Comparison of ENCODE assay signal across 13 cellular contexts in the genomic region with DNA sequence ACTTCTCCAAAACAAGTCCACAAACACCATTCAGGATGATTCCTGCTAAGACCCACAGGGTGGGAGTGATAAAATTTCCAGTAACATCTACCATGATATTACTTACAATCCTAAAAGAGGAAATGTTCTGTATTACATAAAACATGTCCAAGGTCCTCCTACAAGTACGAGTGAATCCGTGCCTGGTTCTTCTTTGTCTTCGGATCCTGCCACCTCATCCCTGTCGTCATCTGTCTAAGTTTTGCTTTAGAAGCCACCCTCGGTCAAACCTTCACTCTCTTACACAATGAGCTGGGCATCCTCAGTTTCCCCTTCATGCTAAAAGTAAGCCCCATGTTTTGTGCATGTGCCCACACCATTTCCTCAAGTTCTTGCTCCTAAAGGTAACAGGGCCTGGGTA.
"Had no signal": no experiment of that assay in that cellular context is flagged by ENCODE, and none has a peak within 500 bp of the region (broad histone marks: within the 10 kb centered on the region; RNA-seq: fewer than 3 reads in every experiment).

No MANE protein-coding gene starts in this region.

- H3K4me3 Mint-ChIP-seq: activated CD4-positive, alpha-beta memory T cell treated with anti-CD3 and anti-CD28 coated beads for 36 hours; activated naive CD8-positive, alpha-beta T cell; activated T-cell treated with anti-CD3 and anti-CD28 coated beads, Interleukin-2, amount 50 U/mL, for 4 hours had no signal

- H3K4me1 ChIP-seq: colonic mucosa, thyroid gland had no signal

- H3K27me3 ChIP-seq: colonic mucosa, gastrocnemius medialis, stomach, thyroid gland had no signal

- H3K36me3 Mint-ChIP-seq: activated CD4-positive, alpha-beta memory T cell treated with anti-CD3 and anti-CD28 coated beads for 36 hours; activated naive CD8-positive, alpha-beta T cell had no signal

- H3K27ac ChIP-seq: colonic mucosa, neutrophil, thyroid gland had no signal

- H3K9me3 ChIP-seq: colonic mucosa, gastrocnemius medialis, neutrophil, stomach, thyroid gland had no signal

- DNase-seq: activated CD4-positive, alpha-beta memory T cell treated with anti-CD3 and anti-CD28 coated beads for 36 hours; activated gamma-delta T cell; activated T-cell treated with anti-CD3 and anti-CD28 coated beads, Interleukin-2, amount 50 U/mL, for 4 hours; colonic mucosa; effector CD4-positive, alpha-beta T cell; gastrocnemius medialis; kidney glomerular epithelial cell; right cardiac atrium; stomach; T-helper 9 cell; thyroid gland had no signal

- H3K4me3 ChIP-seq: colonic mucosa, gastrocnemius medialis, stomach, thyroid gland had no signal

- ATAC-seq: activated T-cell treated with anti-CD3 and anti-CD28 coated beads, Interleukin-2, amount 50 U/mL, for 4 hours; right cardiac atrium had no signal

- H3K9me3 Mint-ChIP-seq: activated CD4-positive, alpha-beta memory T cell treated with anti-CD3 and anti-CD28 coated beads for 36 hours; activated T-cell treated with anti-CD3 and anti-CD28 coated beads, Interleukin-2, amount 50 U/mL, for 4 hours had no signal

- H3K27ac Mint-ChIP-seq: activated CD4-positive, alpha-beta memory T cell treated with anti-CD3 and anti-CD28 coated beads for 36 hours; activated naive CD8-positive, alpha-beta T cell had no signal

- H3K36me3 ChIP-seq: colonic mucosa, gastrocnemius medialis, neutrophil, stomach, thyroid gland had no signal
